Comparison of ENCODE assay signal across 35 cellular contexts in the genomic region with DNA sequence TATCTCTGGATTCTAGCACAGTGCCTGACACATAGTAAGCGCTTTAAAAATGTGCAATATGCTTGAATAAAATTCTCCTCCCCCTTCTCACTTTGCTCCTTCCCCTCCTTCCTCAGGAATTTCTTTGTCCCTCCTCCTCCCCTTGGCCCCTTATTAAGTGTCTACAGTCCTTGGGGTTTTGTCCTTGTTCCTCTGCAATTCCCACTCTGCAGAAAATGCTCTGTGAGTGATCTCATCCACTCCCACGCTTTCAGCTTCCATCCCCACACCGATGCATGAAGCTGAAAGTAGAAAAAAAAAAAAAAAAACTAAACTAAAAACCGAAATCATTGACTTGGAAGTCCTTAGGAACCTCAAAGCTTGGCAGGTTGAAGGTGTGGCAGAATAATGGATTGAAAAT.
"Had no signal": no experiment of that assay in that cellular context is flagged by ENCODE, and none has a peak within 500 bp of the region (broad histone marks: within the 10 kb centered on the region; RNA-seq: fewer than 3 reads in every experiment).

No MANE protein-coding gene starts in this region.

- H3K4me1 ChIP-seq: Peyer's patch, SJSA1 had no signal

- H3K4me3 ChIP-seq: cardiac muscle cell, MG63, Peyer's patch, SJSA1 had no signal

- DNase-seq: activated B cell treated with CpG ODN at 0.5 μM for 24 hours; activated CD4-positive, alpha-beta memory T cell treated with anti-CD3 and anti-CD28 coated beads for 36 hours; activated CD4-positive, alpha-beta T cell treated with anti-CD3 and anti-CD28 coated beads for 4 hours; activated CD4-positive, alpha-beta T cell treated with anti-CD3 and anti-CD28 coated beads, Interleukin-2, amount 50 U/mL, for 1 hour; activated CD4-positive, CD25-positive, alpha-beta regulatory T cell treated with anti-CD3 and anti-CD28 coated beads, Interleukin-2, amount 50 U/mL, for 72 hours; activated CD8-positive, alpha-beta memory T cell treated with anti-CD3 and anti-CD28 coated beads, Interleukin-2, amount 50 U/mL, for 4 hours; activated naive CD4-positive, alpha-beta T cell treated with anti-CD3 and anti-CD28 coated beads, Interleukin-2, amount 50 U/mL, for 16 hours; activated naive CD8-positive, alpha-beta T cell treated with anti-CD3 and anti-CD28 coated beads for 36 hours; activated T-cell treated with anti-CD3 and anti-CD28 coated beads for 4 hours; activated T-cell treated with anti-CD3 and anti-CD28 coated beads, Interleukin-2, amount 50 U/mL, for 4 hours; amniotic stem cell; aorta; Kasumi-1; KG1; MG63; NCI-H1048; NCI-H1105 treated with DMSO at 0.1 percent for 48 hours; NCI-H1436; NCI-H1694; NCI-H1930; NCI-H2081 treated with DMSO at 0.1 percent for 48 hours; NCI-H510A; NCI-H526; NCI-H748 treated with DMSO at 0.1 percent for 48 hours; NK-92 treated with Interleukin-12 subunit alpha and Interleukin-12 subunit beta, amount 100 ng/mL, for 24 hours; PC-3; Peyer's patch; RPMI8226; SHP77 treated with DMSO at 0.1 percent for 48 hours; T-helper 1 cell; T-helper 2 cell; T-helper 9 cell had no signal

- H3K9me3 ChIP-seq: MG63, Peyer's patch, SJSA1 had no signal

- H3K36me3 ChIP-seq: cardiac muscle cell, MG63, Peyer's patch, SJSA1 had no signal

- H3K27me3 ChIP-seq: MG63, Peyer's patch had no signal

- ATAC-seq: activated T-cell treated with anti-CD3 and anti-CD28 coated beads, Interleukin-2, amount 50 U/mL, for 4 hours; PC-3 had no signal

- H3K27ac ChIP-seq: cardiac muscle cell, Peyer's patch, SJSA1, VCaP had no signal
